ENCODE assay signal across 26 cellular contexts in the genomic region with DNA sequence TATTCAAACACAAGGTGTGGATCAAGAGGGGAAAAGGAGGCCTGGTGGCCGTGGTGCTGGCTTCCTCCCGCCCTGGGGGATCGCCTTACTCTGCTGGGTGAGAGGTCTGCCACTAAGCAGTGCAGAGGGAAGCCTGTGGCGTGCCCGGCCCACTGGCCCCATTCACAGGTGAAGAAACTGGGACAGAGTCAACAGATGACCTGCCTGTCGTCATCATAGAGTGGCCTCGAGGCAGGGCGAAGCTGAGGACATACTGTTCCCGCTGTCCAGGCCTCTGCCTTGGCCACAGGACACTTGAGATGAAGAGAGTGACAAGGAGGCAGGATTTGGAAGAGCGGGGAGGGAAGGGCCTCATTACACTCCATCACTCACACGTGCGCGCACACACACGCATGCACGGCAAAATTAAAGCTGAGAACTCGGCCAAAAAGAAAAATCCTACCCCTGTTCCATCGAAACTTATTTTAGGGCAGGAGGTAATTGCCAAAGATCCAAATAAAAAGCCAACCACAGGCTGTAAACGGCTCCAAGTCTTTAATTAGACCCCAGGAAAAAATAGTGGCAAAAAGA. TPM values are rescaled to one million over a fixed set of nuclear protein-coding genes. Genes with fewer than 3 reads are reported as not detected.
DNase-seq lines count a peak whose midpoint lies in the region; ATAC-seq and TF ChIP-seq lines count a peak whose summit lies in the region.
"Had no signal": no experiment of that assay in that cellular context is flagged by ENCODE, and none has a peak within 500 bp of the region (broad histone marks: within the 10 kb centered on the region; RNA-seq: fewer than 3 reads in every experiment).

No MANE protein-coding gene starts in this region.

- H3K27ac Mint-ChIP-seq in MCF 10A (ENCODE audit: low read depth, unreplicated experiment) (no peak overlapping the region), neural progenitor cell (peak overlapping the region; percentile 58)
- H3K27ac Mint-ChIP-seq: activated T-cell treated with anti-CD3 and anti-CD28 coated beads, Interleukin-2, amount 50 U/mL, for 24 hours; endodermal cell; naive B cell had no signal

- H3K9me3 Mint-ChIP-seq in MCF 10A (ENCODE audit: unreplicated experiment) (no peaks in the 10 kb centered on the region), neural progenitor cell (no peaks in the 10 kb centered on the region)
- H3K9me3 Mint-ChIP-seq: activated T-cell treated with anti-CD3 and anti-CD28 coated beads, Interleukin-2, amount 50 U/mL, for 24 hours; endodermal cell; naive B cell had no signal

- H3K27me3 ChIP-seq in breast epithelium (no peaks in the 10 kb centered on the region), heart right ventricle (peaks cover 0 to 4% (median 0%) of the 10 kb centered on the region in 7 donors), neural progenitor cell (no peaks in the 10 kb centered on the region), upper lobe of right lung (no peaks in the 10 kb centered on the region)

- peak; percentile 71 to 90 for DNase-seq in breast epithelium (ENCODE audit: low spot score in 2 of 2)
- DNase-seq in MCF 10A (ENCODE audit: unreplicated experiment) = no peak
- DNase-seq in heart right ventricle = no peak
- DNase-seq in neural progenitor cell (ENCODE audit: low spot score) = no peak
- peak; percentile 90 for DNase-seq in upper lobe of right lung
- DNase-seq in DMS53 treated with DMSO at 0.1 percent for 48 hours (lab: John Stamatoyannopoulos, UW; ENCODE audit: unreplicated experiment) = no peak
- no peak for DNase-seq in NCI-H1105 treated with DMSO at 0.1 percent for 48 hours (lab: John Stamatoyannopoulos, UW)
- DNase-seq in NCI-H2081 (lab: John Stamatoyannopoulos, UW) = no peak
- DNase-seq: activated CD4-positive, alpha-beta T cell treated with anti-CD3 and anti-CD28 coated beads for 48 hours; activated T-cell treated with anti-CD3 and anti-CD28 coated beads, Interleukin-2, amount 50 U/mL, for 24 hours; cortex of kidney; DMS79; endodermal cell; GF-D8; GM23248; kidney; mesenchymal stem cell; MV-4-11; naive B cell; NCI-H1694 treated with DMSO at 0.1 percent for 48 hours; NCI-H774; occipital lobe; stimulated activated CD4-positive, alpha-beta T cell treated with anti-CD3 and anti-CD28 coated beads, Interleukin-4, amount 100 ng/mL, for 4 hours; stimulated activated naive CD4-positive, alpha-beta T cell treated with Interleukin-2 at 50 U/mL for 16 hours had no signal

- CTCF ChIA-PET in MCF 10A (lab: Yijun Ruan, JAX) = interaction anchor here (0.6 kb wide), 1 partner anchor 115 kb away, joined by 3 read pairs; no protein-coding TSS in a partner anchor

- H3K27me3 Mint-ChIP-seq in MCF 10A (ENCODE audit: insufficient read depth, unreplicated experiment) (no peaks in the 10 kb centered on the region), neural progenitor cell (ENCODE audit: insufficient read depth, low read depth) (peaks cover 11% of the 10 kb centered on the region)

- H3K36me3 Mint-ChIP-seq in MCF 10A (ENCODE audit: insufficient read depth, unreplicated experiment) (peaks cover 6% of the 10 kb centered on the region), neural progenitor cell (no peaks in the 10 kb centered on the region)
- H3K36me3 Mint-ChIP-seq: naive B cell had no signal

- peaks cover 14% of the 10 kb centered on the region for H3K4me1 Mint-ChIP-seq in MCF 10A (ENCODE audit: insufficient read depth, unreplicated experiment)
- H3K4me1 Mint-ChIP-seq in neural progenitor cell = peaks cover 45% of the 10 kb centered on the region
- H3K4me1 Mint-ChIP-seq: endodermal cell, naive B cell had no signal

- H3K4me2 ChIP-seq in neural progenitor cell = no peak overlapping the region
- H3K4me2 ChIP-seq: KMS-11 had no signal

- H4K20me1 ChIP-seq in neural progenitor cell (ENCODE audit: low read depth) = no peaks in the 10 kb centered on the region

- H3K4me3 Mint-ChIP-seq in MCF 10A (ENCODE audit: unreplicated experiment) = no peak overlapping the region
- no peak overlapping the region for H3K4me3 Mint-ChIP-seq in neural progenitor cell
- H3K4me3 Mint-ChIP-seq: activated T-cell treated with anti-CD3 and anti-CD28 coated beads, Interleukin-2, amount 50 U/mL, for 24 hours; endodermal cell; naive B cell had no signal

- H3F3A ChIP-seq in neural progenitor cell (ENCODE audit: low read depth) = no peaks in the 10 kb centered on the region

- intact Hi-C loops in breast epithelium (cut with DNase I; ENCODE audit: low total_unique reads) (no loop called here), MCF 10A (cut with micrococcal nuclease) (no loop called here), heart right ventricle (cut with DNase I) (loop anchor here in 1 of 10 donors (5.0 kb wide), 1 partner anchor 41 kb away; no protein-coding TSS in a partner anchor), upper lobe of right lung (cut with DNase I) (no loop called here)

- no peak overlapping the region for H3K9ac ChIP-seq in neural progenitor cell
- H3K9ac ChIP-seq: GM23248, KMS-11 had no signal

- TF ChIP-seq POLR2A in breast epithelium (IDR thresholded peaks at IDR 0.05) = no peak

- H2AFZ ChIP-seq in neural progenitor cell (replicated peaks) = no peak overlapping the region
- H2AFZ ChIP-seq: GM23248 had no signal

- no peaks in the 10 kb centered on the region for H3K36me3 ChIP-seq in breast epithelium
- H3K36me3 ChIP-seq in heart right ventricle = peaks cover 0 to 8% (median 0%) of the 10 kb centered on the region in 9 donors
- no peaks in the 10 kb centered on the region for H3K36me3 ChIP-seq in neural progenitor cell
- no peaks in the 10 kb centered on the region for H3K36me3 ChIP-seq in upper lobe of right lung

- WGBS in heart right ventricle, 2 donors = 60 to 66% methylated on average over 18 of the region's 18 CpGs

- no peak for TF ChIP-seq CTCF in breast epithelium (IDR thresholded peaks at IDR 0.05)
- TF ChIP-seq CTCF in MCF 10A (IDR thresholded peaks at IDR 0.05; ENCODE audit: unreplicated experiment) = no peak
- no peak for TF ChIP-seq CTCF in heart right ventricle (IDR thresholded peaks at IDR 0.05)
- no peak for TF ChIP-seq CTCF in neural progenitor cell (IDR thresholded peaks at IDR 0.05)
- TF ChIP-seq CTCF in upper lobe of right lung (IDR thresholded peaks at IDR 0.05) = no peak

- H3K79me2 ChIP-seq in neural progenitor cell (ENCODE audit: low read depth) = no peaks in the 10 kb centered on the region

- no peaks in the 10 kb centered on the region for H3K9me3 ChIP-seq in breast epithelium
- no peaks in the 10 kb centered on the region for H3K9me3 ChIP-seq in heart right ventricle
- H3K9me3 ChIP-seq in neural progenitor cell (ENCODE audit: low read depth) = no peaks in the 10 kb centered on the region
- no peaks in the 10 kb centered on the region for H3K9me3 ChIP-seq in upper lobe of right lung

- H3K4me3 ChIP-seq in breast epithelium (no peak overlapping the region), heart right ventricle (no peak overlapping the region), neural progenitor cell (no peak overlapping the region), upper lobe of right lung (peak overlapping the region; percentile 19)
- H3K4me3 ChIP-seq: GM23248 had no signal

- peak overlapping the region; percentile 42 to 61 for H3K27ac ChIP-seq in breast epithelium
- peak overlapping the region in 7 of 10 donors; percentile 39 to 72 (median 57) for H3K27ac ChIP-seq in heart right ventricle
- no peak overlapping the region for H3K27ac ChIP-seq in neural progenitor cell
- peak overlapping the region; percentile 71 for H3K27ac ChIP-seq in upper lobe of right lung
- H3K27ac ChIP-seq: GM23248, KMS-11 had no signal

- POLR2A ChIA-PET in MCF 10A (lab: Yijun Ruan, JAX) = interaction anchor here (0.6 to 1.0 kb wide), 2 partner anchors 13 to 200 kb away, joined by 3 read pairs; no protein-coding TSS in a partner anchor

- H3K4me1 ChIP-seq in breast epithelium (no peaks in the 10 kb centered on the region), heart right ventricle (peaks cover 0 to 64% (median 27%) of the 10 kb centered on the region in 9 donors), neural progenitor cell (peaks cover 23% of the 10 kb centered on the region), upper lobe of right lung (peaks cover 7% of the 10 kb centered on the region)

- no TSS peak for BruUV-seq in MCF 10A (replicated peaks; lab: Mats Ljungman, UMichigan)

- ATAC-seq in heart right ventricle (peak; percentile 25 to 87 (median 65)), upper lobe of right lung (peak; percentile 94)
- ATAC-seq: SK-N-SH treated with all-trans-retinoic acid at 6 μM for 48 hours had no signal

RNA-seq across cellular contexts. Expression of a gene that starts 50.5 kb away (rescaled TPM):
- total RNA-seq in breast epithelium (10 to 100 TPM in 2 of 3 donors, 1 to 10 TPM in 1; 1.1 to 39.1 (median 32.4) TPM), MCF 10A (2022) (11.1 and 13.2 TPM in 2 replicates), heart right ventricle (10 to 100 TPM; 54.4 to 79.8 (median 66.1) TPM), neural progenitor cell (ENCODE audit: low replicate concordance) (3.4 and 10.1 TPM in 2 replicates), upper lobe of right lung (63.6 TPM)
- 10 to 100 TPM; 19.5 to 44.9 TPM for polyA plus RNA-seq in heart right ventricle

Comparison
In these comparisons a context has a peak if more than half of its experiments do, and no peak if none do; other contexts are left out.
1. DNase-seq: peak in breast epithelium (2 of 2) and upper lobe of right lung (single experiment); none in MCF 10A (single experiment), heart right ventricle (0 of 2), neural progenitor cell (single experiment), DMS53 treated with DMSO at 0.1 percent for 48 hours (single experiment), NCI-H1105 treated with DMSO at 0.1 percent for 48 hours (single experiment) and NCI-H2081 (0 of 2).